Comparison of ENCODE assay signal across 1 cellular context in the genomic region with DNA sequence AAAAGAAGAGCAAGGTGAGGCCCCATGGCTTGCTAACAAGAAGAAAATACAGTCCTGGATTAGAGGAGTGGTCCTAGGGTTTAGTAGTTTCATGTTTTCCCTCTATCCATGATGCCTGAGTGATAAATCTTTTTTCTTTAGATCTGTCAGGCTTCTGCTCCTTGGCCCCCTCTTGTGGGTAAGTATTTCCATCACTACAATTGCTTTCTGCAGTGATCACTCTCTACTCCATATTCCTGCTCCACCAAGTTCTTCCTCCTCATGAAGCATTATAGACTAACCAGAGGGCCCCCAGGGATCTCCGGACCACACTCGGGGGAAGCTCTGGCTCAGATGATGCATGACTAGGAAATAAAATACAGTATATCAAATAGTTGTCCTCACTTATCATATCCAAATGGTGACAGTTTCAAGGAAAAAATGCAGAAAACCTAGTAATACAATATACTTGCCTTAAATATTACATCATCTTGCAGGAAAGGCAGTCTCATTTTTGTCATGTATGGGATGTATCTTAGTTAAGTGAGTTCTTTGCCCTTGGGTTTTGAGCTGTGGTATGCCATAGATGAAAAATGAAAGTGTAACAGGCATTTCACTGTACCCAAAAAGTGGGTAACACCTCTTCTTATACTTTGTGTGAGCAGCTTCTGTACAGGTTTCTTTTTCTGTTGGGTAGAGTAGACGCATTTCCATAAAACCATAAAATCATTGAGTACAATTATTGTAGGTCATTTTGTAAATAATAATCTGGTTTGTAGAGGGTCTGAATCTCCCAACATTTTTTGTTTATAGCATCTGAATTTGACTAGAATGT.
TF ChIP-seq lines count a peak whose summit lies in the region.

No MANE protein-coding gene starts in this region.

TF ChIP-seq in HepG2, 621 proteins besides CTCF, POLR2A, EP300 and RAD21 (continued from another document):
- TF ChIP-seq, protein P1, sequence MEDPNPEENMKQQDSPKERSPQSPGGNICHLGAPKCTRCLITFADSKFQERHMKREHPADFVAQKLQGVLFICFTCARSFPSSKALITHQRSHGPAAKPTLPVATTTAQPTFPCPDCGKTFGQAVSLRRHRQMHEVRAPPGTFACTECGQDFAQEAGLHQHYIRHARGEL (CRISPR knock-in tag; IDR thresholded peaks at IDR 0.05) = no peak
- TF ChIP-seq, protein P2, sequence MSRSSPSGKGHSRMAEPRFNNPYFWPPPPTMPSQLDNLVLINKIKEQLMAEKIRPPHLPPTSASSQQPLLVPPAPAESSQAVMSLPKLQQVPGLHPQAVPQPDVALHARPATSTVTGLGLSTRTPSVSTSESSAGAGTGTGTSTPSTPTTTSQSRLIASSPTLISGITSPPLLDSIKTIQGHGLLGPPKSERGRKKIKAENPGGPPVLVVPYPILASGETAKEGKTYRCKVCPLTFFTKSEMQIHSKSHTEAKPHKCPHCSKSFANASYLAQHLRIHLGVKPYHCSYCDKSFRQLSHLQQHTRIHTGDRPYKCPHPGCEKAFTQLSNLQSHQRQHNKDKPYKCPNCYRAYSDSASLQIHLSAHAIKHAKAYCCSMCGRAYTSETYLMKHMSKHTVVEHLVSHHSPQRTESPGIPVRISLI (CRISPR knock-in tag; IDR thresholded peaks at IDR 0.05; ENCODE audit: borderline replicate concordance) = peak; percentile 44; the same call in 1 of the 2 replicates
- TF ChIP-seq, protein P3, sequence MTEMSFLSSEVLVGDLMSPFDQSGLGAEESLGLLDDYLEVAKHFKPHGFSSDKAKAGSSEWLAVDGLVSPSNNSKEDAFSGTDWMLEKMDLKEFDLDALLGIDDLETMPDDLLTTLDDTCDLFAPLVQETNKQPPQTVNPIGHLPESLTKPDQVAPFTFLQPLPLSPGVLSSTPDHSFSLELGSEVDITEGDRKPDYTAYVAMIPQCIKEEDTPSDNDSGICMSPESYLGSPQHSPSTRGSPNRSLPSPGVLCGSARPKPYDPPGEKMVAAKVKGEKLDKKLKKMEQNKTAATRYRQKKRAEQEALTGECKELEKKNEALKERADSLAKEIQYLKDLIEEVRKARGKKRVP (CRISPR knock-in tag; IDR thresholded peaks at IDR 0.05) = 0 out of 4 replicates have a peak, but pooled peaks of 1 of the 2 experiments have one; percentile 34
- TF ChIP-seq, protein P4, sequence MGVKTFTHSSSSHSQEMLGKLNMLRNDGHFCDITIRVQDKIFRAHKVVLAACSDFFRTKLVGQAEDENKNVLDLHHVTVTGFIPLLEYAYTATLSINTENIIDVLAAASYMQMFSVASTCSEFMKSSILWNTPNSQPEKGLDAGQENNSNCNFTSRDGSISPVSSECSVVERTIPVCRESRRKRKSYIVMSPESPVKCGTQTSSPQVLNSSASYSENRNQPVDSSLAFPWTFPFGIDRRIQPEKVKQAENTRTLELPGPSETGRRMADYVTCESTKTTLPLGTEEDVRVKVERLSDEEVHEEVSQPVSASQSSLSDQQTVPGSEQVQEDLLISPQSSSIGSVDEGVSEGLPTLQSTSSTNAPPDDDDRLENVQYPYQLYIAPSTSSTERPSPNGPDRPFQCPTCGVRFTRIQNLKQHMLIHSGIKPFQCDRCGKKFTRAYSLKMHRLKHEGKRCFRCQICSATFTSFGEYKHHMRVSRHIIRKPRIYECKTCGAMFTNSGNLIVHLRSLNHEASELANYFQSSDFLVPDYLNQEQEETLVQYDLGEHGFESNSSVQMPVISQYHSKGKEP (CRISPR knock-in tag; IDR thresholded peaks at IDR 0.05) = no peak
- TF ChIP-seq TARDBP (CRISPR knock-in tag; IDR thresholded peaks at IDR 0.05) (no peak), STAG1 (CRISPR knock-in tag; IDR thresholded peaks at IDR 0.05) (peak; percentile 73), ZNF44 (CRISPR knock-in tag; IDR thresholded peaks at IDR 0.05) (no peak)
